Comparison of ENCODE assay signal across 18 cellular contexts in genomic region chr10:60176900-60177299, GRCh38.
"Had no signal": no experiment of that assay in that cellular context is flagged by ENCODE, and none has a peak within 500 bp of the region (broad histone marks: within the 10 kb centered on the region; RNA-seq: fewer than 3 reads in every experiment).

No MANE protein-coding gene starts in this region.

- H3K27me3 Mint-ChIP-seq: stimulated activated naive B cell treated with anti-CD40 and anti-IgM and Interleukin-4, amounts not matched to agents 10 μg/mL and 1 μg/mL and 100 μg/mL, for 72 hours; stimulated activated naive CD8-positive, alpha-beta T cell treated with anti-CD3 and anti-CD28 coated beads, Interleukin-15, amount 100 ng/mL, for 72 hours had no signal

- DNase-seq: colonic mucosa; dermis blood vessel endothelial cell; erythroblast; foreskin keratinocyte; head of caudate nucleus; nephron progenitor cell; stimulated activated CD4-positive, alpha-beta T cell treated with anti-CD3 and anti-CD28 coated beads, Interleukin-2, amount 100 ng/mL, for 24 hours; stimulated activated CD4-positive, alpha-beta T cell treated with anti-CD3 and anti-CD28 coated beads, Interleukin-4, amount 100 ng/mL, for 4 hours; stimulated activated naive B cell treated with anti-CD40 and anti-IgM and Interleukin-4, amounts not matched to agents 10 μg/mL and 1 μg/mL and 100 μg/mL, for 72 hours; stimulated activated naive CD8-positive, alpha-beta T cell treated with anti-CD3 and anti-CD28 coated beads, Interleukin-15, amount 100 ng/mL, for 72 hours; testis; upper lobe of right lung had no signal

- FAIRE-seq: endothelial cell of umbilical vein had no signal

- H3K4me1 Mint-ChIP-seq: stimulated activated naive CD8-positive, alpha-beta T cell treated with anti-CD3 and anti-CD28 coated beads, Interleukin-15, amount 100 ng/mL, for 72 hours had no signal

- H3K4me3 ChIP-seq: colonic mucosa, hepatocyte, testis, tibial nerve, upper lobe of right lung, vagina had no signal

- H3K9me3 ChIP-seq: colonic mucosa, neutrophil, testis, tibial nerve, upper lobe of right lung, vagina had no signal

- H3K36me3 ChIP-seq: colonic mucosa, neutrophil, upper lobe of right lung, vagina had no signal

- H3K27ac ChIP-seq: colonic mucosa, foreskin keratinocyte, hepatocyte, neutrophil, testis, tibial nerve, upper lobe of right lung, vagina had no signal

- H3K27me3 ChIP-seq: colonic mucosa, foreskin keratinocyte, hepatocyte, neutrophil, testis, tibial nerve, upper lobe of right lung, vagina had no signal

- ATAC-seq: foreskin keratinocyte; sciatic nerve; stimulated activated naive B cell treated with anti-CD40 and anti-IgM and Interleukin-4, amounts not matched to agents 10 μg/mL and 1 μg/mL and 100 μg/mL, for 72 hours; stimulated activated naive CD8-positive, alpha-beta T cell treated with anti-CD3 and anti-CD28 coated beads, Interleukin-15, amount 100 ng/mL, for 72 hours; upper lobe of right lung had no signal

- H3K4me3 Mint-ChIP-seq: nephron progenitor cell; stimulated activated naive B cell treated with anti-CD40 and anti-IgM and Interleukin-4, amounts not matched to agents 10 μg/mL and 1 μg/mL and 100 μg/mL, for 72 hours; stimulated activated naive CD8-positive, alpha-beta T cell treated with anti-CD3 and anti-CD28 coated beads, Interleukin-15, amount 100 ng/mL, for 72 hours had no signal

- H3K9me3 Mint-ChIP-seq: nephron progenitor cell; stimulated activated naive B cell treated with anti-CD40 and anti-IgM and Interleukin-4, amounts not matched to agents 10 μg/mL and 1 μg/mL and 100 μg/mL, for 72 hours; stimulated activated naive CD8-positive, alpha-beta T cell treated with anti-CD3 and anti-CD28 coated beads, Interleukin-15, amount 100 ng/mL, for 72 hours had no signal

- H3K27ac Mint-ChIP-seq: nephron progenitor cell; stimulated activated naive B cell treated with anti-CD40 and anti-IgM and Interleukin-4, amounts not matched to agents 10 μg/mL and 1 μg/mL and 100 μg/mL, for 72 hours; stimulated activated naive CD8-positive, alpha-beta T cell treated with anti-CD3 and anti-CD28 coated beads, Interleukin-15, amount 100 ng/mL, for 72 hours had no signal

- H3K4me1 ChIP-seq: colonic mucosa, testis, tibial nerve, upper lobe of right lung, vagina had no signal

- H3K36me3 Mint-ChIP-seq: stimulated activated naive B cell treated with anti-CD40 and anti-IgM and Interleukin-4, amounts not matched to agents 10 μg/mL and 1 μg/mL and 100 μg/mL, for 72 hours had no signal
